8 cellular contexts compared by ENCODE assay signal in the genomic region with DNA sequence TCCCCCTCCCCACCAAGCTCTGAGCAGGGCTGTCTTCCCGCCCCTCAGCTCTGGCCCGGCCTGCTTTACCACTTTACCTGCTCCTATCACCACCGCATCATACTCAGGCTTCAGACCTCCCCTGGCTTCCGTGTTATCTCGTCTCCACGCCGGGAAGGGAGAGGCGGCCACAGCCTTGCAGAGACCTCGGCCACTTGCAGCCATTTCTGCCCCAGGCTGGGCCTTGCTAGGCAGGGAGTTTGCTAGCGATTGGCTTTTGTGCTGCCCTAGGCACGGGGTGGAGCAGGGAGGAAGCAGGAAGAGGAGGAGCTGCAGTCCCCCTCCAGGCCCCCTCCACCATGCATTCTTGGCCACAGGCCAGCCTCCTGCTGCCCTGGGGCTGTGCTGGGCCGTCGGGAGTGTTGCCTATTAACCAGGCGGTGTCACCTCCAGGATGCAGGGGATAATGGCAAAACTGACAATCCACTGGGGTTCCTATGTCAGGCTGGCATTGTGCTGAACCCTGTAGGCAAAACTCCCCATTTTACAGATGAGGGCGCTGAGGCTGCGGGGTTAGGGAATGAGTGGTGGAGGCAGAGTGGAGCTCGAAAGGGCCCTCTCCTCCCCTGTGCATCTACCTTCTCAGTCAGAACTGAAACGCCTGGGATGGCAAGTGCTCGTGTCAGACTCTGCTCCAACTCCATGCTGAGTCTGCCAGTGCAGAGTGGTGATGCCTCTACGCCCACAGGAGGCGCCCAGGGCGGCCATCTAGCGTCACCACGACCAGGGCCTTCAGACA. TPM values are rescaled to one million over a fixed set of nuclear protein-coding genes. Genes with fewer than 3 reads are reported as not detected.
DNase-seq lines count a peak whose midpoint lies in the region; ATAC-seq and TF ChIP-seq lines count a peak whose summit lies in the region.

PYROXD2 (minus strand) TSS at position 251 of the 778 bp plus-strand sequence; CDS start at position 204, 47 bp downstream.

- TF ChIP-seq CTCF in Caco-2 (IDR thresholded peaks at IDR 0.05; ENCODE audit: insufficient read depth in 1 of 2, low read depth in 1 of 2, low read length in 1 of 2, severe bottlenecking in 1 of 2, unreplicated experiment in 1 of 2) (no peak), esophagus muscularis mucosa (IDR thresholded peaks at IDR 0.05) (no peak)

- H3K9me3 ChIP-seq in Caco-2 (no peaks in the 10 kb centered on the region), esophagus muscularis mucosa (no peaks in the 10 kb centered on the region), stomach smooth muscle (ENCODE audit: control insufficient read depth in 2 of 2, low read length in 2 of 2) (no peaks in the 10 kb centered on the region)

- H3K4me3 ChIP-seq in Caco-2 (ENCODE audit: low read depth, low read length) (peak within 1 kb of the TSS; percentile 54), esophagus muscularis mucosa (peak within 1 kb of the TSS; percentile 60 to 68 (median 65)), stomach smooth muscle (ENCODE audit: low read length in 2 of 2) (peak within 1 kb of the TSS; percentile 92 to 95)

- TF ChIP-seq POLR2A in esophagus muscularis mucosa (IDR thresholded peaks at IDR 0.05; ENCODE audit: low read depth) = no peak

- H3K4me3 Mint-ChIP-seq in Caco-2 (ENCODE audit: unreplicated experiment) = peak within 1 kb of the TSS; percentile 83

- peak; percentile 46 for ATAC-seq in HG02642 (IDR thresholded peaks at IDR 0.05; ENCODE audit: poor library complexity, unreplicated experiment)
- ATAC-seq in GM18520 (IDR thresholded peaks at IDR 0.05; ENCODE audit: unreplicated experiment) = no peak

- H3K36me3 ChIP-seq in Caco-2 (ENCODE audit: control insufficient read depth, insufficient read depth, low read length) = no peaks in the 10 kb centered on the region
- peaks cover 28 to 48% (median 44%) of the 10 kb centered on the region in 4 donors for H3K36me3 ChIP-seq in esophagus muscularis mucosa
- H3K36me3 ChIP-seq in stomach smooth muscle (ENCODE audit: control insufficient read depth in 2 of 2, insufficient read depth in 2 of 2, low read length in 2 of 2) = peaks cover 17 to 18% of the 10 kb centered on the region in 2 donors

- intact Hi-C loops in Caco-2 (cut with micrococcal nuclease; ENCODE audit: unreplicated experiment) (loop anchor here (10.0 kb wide), 1 partner anchor 150 kb away; the partner anchor contains the start of gene LOXL4), esophagus muscularis mucosa (cut with DNase I) (no loop called here)

- peak; percentile 81 to 89 for DNase-seq in Caco-2
- peak; percentile 95 for DNase-seq in NCI-H510A treated with DMSO at 0.1 percent for 48 hours (lab: John Stamatoyannopoulos, UW)
- DNase-seq in activated T-cell treated with anti-CD3 and anti-CD28 coated beads, Interleukin-2, amount 50 U/mL, for 48 hours = peak; percentile 37 to 49
- DNase-seq in esophagus muscularis mucosa (ENCODE audit: extremely low spot score) = peak; percentile 96
- DNase-seq in midbrain (lab: John Stamatoyannopoulos, UW) = peak; percentile 77

- TF ChIP-seq EP300 in esophagus muscularis mucosa (IDR thresholded peaks at IDR 0.05) = no peak

- peak within 1 kb of the TSS; percentile 89 for H3K27ac Mint-ChIP-seq in Caco-2 (ENCODE audit: unreplicated experiment)

- H3K9me3 Mint-ChIP-seq in Caco-2 (ENCODE audit: unreplicated experiment) = no peaks in the 10 kb centered on the region

- H3K36me3 Mint-ChIP-seq in Caco-2 (ENCODE audit: insufficient read depth, unreplicated experiment) = no peaks in the 10 kb centered on the region

- H3K27me3 ChIP-seq in Caco-2 (replicated peaks; ENCODE audit: control insufficient read depth, insufficient read depth, low read length) (no peaks in the 10 kb centered on the region), esophagus muscularis mucosa (no peaks in the 10 kb centered on the region), stomach smooth muscle (ENCODE audit: control insufficient read depth in 1 of 2, insufficient read depth in 2 of 2, low read length in 2 of 2) (no peaks in the 10 kb centered on the region)

- CTCF ChIA-PET in Caco-2 (lab: Charles Lee) = interaction anchor here (1.4 kb wide), 2 partner anchors 9 to 10 kb away, joined by 3 read pairs; no protein-coding TSS in a partner anchor

- H3K27ac ChIP-seq in esophagus muscularis mucosa (replicated peaks in 1 of 4) (peak within 1 kb of the TSS; percentile 79 to 83 (median 81)), stomach smooth muscle (ENCODE audit: low read length) (peak within 1 kb of the TSS; percentile 79)

- H3K27me3 Mint-ChIP-seq in Caco-2 (ENCODE audit: insufficient read depth, unreplicated experiment) = no peaks in the 10 kb centered on the region

- no peaks in the 10 kb centered on the region for H3K4me1 Mint-ChIP-seq in Caco-2 (ENCODE audit: low read depth, unreplicated experiment)

- POLR2A ChIA-PET in Caco-2 (lab: Charles Lee) = interaction anchor here (0.5 kb wide), 1 partner anchor 13 kb away, joined by 3 read pairs; no protein-coding TSS in a partner anchor

- no TSS peak for BruUV-seq in Caco-2 (replicated peaks; lab: Mats Ljungman, UMichigan)

- H3K9ac ChIP-seq in stomach smooth muscle (ENCODE audit: low read length in 2 of 2) = peak within 1 kb of the TSS; percentile 83 to 86

- H3K4me1 ChIP-seq in Caco-2 (peaks cover 5% of the 10 kb centered on the region), esophagus muscularis mucosa (peaks cover 34 to 49% (median 38%) of the 10 kb centered on the region in 4 donors), stomach smooth muscle (ENCODE audit: control insufficient read depth, insufficient read depth, low read length) (peaks cover 22% of the 10 kb centered on the region)

- 43% methylated on average over 13 of the region's 24 CpGs for WGBS in esophagus muscularis mucosa

RNA-seq across cellular contexts. Expression of gene PYROXD2, which starts in this region (rescaled TPM):
- total RNA-seq in Caco-2 (2022) (2.2 and 4.9 TPM in 2 replicates), esophagus muscularis mucosa (10 to 100 TPM in 1 of 4 donors, 1 to 10 TPM in 3; 5.8 to 10.2 (median 6.6) TPM)

Comparison
In these comparisons a context has a peak if more than half of its experiments do, and no peak if none do; other contexts are left out.
1. DNase-seq: peak in every context shown above with its lines; median percentile 96 in esophagus muscularis mucosa; 95 in NCI-H510A treated with DMSO at 0.1 percent for 48 hours; 85 in Caco-2; 77 in midbrain; 43 in activated T-cell treated with anti-CD3 and anti-CD28 coated beads, Interleukin-2, amount 50 U/mL, for 48 hours.